In the genomic region with DNA sequence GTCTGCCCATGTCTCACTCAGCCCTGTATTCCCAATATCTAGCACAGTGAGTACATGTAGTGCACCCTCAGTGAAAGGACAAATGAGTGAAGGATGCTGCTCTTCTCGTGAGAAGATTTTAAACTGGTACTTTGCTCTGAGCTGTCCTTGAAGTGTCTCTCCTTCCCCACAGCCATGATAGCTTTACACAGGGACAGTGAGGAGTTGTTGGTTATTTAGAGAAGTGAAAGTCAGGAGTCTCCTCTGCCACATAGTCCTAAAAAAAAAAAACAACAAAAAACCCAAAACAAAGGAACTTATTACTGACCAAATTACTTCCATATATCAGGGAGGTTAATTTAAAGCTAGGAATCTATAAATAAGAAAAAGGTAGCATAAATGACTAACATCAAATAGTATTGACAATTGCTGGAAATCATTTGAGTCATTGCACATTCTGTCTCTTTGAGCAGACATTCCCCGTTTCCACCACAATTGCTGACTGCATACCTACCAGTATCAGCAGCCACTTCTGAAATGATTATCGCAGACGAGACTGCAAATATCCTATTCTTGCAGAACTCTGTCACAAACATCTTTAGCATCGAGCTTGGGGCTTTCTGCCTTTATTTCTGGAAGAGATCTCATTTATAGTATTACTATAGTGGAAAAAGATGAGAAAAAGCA, we compare ENCODE assay signal across 1 cellular context.
TF ChIP-seq lines count a peak whose summit lies in the region.

No MANE protein-coding gene starts in this region.

TF ChIP-seq in GM23338, 12 proteins besides CTCF, POLR2A, EP300 and RAD21 (continued from another document):
- TF ChIP-seq, protein P1, sequence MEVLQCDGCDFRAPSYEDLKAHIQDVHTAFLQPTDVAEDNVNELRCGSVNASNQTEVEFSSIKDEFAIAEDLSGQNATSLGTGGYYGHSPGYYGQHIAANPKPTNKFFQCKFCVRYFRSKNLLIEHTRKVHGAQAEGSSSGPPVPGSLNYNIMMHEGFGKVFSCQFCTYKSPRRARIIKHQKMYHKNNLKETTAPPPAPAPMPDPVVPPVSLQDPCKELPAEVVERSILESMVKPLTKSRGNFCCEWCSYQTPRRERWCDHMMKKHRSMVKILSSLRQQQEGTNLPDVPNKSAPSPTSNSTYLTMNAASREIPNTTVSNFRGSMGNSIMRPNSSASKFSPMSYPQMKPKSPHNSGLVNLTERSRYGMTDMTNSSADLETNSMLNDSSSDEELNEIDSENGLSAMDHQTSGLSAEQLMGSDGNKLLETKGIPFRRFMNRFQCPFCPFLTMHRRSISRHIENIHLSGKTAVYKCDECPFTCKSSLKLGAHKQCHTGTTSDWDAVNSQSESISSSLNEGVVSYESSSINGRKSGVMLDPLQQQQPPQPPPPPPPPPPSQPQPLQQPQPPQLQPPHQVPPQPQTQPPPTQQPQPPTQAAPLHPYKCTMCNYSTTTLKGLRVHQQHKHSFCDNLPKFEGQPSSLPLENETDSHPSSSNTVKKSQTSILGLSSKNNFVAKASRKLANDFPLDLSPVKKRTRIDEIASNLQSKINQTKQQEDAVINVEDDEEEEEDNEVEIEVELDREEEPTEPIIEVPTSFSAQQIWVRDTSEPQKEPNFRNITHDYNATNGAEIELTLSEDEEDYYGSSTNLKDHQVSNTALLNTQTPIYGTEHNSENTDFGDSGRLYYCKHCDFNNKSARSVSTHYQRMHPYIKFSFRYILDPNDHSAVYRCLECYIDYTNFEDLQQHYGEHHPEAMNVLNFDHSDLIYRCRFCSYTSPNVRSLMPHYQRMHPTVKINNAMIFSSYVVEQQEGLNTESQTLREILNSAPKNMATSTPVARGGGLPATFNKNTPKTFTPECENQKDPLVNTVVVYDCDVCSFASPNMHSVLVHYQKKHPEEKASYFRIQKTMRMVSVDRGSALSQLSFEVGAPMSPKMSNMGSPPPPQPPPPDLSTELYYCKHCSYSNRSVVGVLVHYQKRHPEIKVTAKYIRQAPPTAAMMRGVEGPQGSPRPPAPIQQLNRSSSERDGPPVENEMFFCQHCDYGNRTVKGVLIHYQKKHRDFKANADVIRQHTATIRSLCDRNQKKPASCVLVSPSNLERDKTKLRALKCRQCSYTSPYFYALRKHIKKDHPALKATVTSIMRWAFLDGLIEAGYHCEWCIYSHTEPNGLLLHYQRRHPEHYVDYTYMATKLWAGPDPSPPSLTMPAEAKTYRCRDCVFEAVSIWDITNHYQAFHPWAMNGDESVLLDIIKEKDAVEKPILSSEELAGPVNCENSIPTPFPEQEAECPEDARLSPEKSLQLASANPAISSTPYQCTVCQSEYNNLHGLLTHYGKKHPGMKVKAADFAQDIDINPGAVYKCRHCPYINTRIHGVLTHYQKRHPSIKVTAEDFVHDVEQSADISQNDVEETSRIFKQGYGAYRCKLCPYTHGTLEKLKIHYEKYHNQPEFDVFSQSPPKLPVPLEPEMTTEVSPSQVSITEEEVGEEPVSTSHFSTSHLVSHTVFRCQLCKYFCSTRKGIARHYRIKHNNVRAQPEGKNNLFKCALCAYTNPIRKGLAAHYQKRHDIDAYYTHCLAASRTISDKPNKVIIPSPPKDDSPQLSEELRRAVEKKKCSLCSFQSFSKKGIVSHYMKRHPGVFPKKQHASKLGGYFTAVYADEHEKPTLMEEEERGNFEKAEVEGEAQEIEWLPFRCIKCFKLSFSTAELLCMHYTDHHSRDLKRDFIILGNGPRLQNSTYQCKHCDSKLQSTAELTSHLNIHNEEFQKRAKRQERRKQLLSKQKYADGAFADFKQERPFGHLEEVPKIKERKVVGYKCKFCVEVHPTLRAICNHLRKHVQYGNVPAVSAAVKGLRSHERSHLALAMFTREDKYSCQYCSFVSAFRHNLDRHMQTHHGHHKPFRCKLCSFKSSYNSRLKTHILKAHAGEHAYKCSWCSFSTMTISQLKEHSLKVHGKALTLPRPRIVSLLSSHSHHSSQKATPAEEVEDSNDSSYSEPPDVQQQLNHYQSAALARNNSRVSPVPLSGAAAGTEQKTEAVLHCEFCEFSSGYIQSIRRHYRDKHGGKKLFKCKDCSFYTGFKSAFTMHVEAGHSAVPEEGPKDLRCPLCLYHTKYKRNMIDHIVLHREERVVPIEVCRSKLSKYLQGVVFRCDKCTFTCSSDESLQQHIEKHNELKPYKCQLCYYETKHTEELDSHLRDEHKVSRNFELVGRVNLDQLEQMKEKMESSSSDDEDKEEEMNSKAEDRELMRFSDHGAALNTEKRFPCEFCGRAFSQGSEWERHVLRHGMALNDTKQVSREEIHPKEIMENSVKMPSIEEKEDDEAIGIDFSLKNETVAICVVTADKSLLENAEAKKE (CRISPR knock-in tag; IDR thresholded peaks at IDR 0.05): no peak
- TF ChIP-seq NANOG (IDR thresholded peaks at IDR 0.05; ENCODE audit: borderline replicate concordance): no peak
- no peak for TF ChIP-seq EZH2 (IDR thresholded peaks at IDR 0.05; ENCODE audit: low read depth, unreplicated experiment)
- no peak for TF ChIP-seq POLR2AphosphoS5 (IDR thresholded peaks at IDR 0.05; ENCODE audit: low read depth)
- no peak for TF ChIP-seq STAT1 (IDR thresholded peaks at IDR 0.05; ENCODE audit: unreplicated experiment)
- no peak for TF ChIP-seq EZH2phosphoT487 (IDR thresholded peaks at IDR 0.05; ENCODE audit: unreplicated experiment)
